11 cellular contexts compared by ENCODE assay signal in genomic region chr10:132788180-132788830, GRCh38. TPM values are rescaled to one million over a fixed set of nuclear protein-coding genes. Genes with fewer than 3 reads are reported as not detected.
DNase-seq lines count a peak whose midpoint lies in the region; ATAC-seq and TF ChIP-seq lines count a peak whose summit lies in the region.
"Had no signal": no experiment of that assay in that cellular context is flagged by ENCODE, and none has a peak within 500 bp of the region (broad histone marks: within the 10 kb centered on the region; RNA-seq: fewer than 3 reads in every experiment).

No MANE protein-coding gene starts in this region.

- peaks cover 90% of the 10 kb centered on the region for H3K27me3 ChIP-seq in left ventricle myocardium inferior (ENCODE audit: low read depth)
- H3K27me3 ChIP-seq in colonic mucosa = peaks cover 63% of the 10 kb centered on the region
- H3K27me3 ChIP-seq in vagina = peaks cover 5% of the 10 kb centered on the region

- H3K36me3 ChIP-seq in left ventricle myocardium inferior = peaks cover 7% of the 10 kb centered on the region
- H3K36me3 ChIP-seq in colonic mucosa = no peaks in the 10 kb centered on the region
- H3K36me3 ChIP-seq in vagina = no peaks in the 10 kb centered on the region

- ATAC-seq in Right ventricle myocardium inferior = no peak
- no peak for ATAC-seq in HG02981 (IDR thresholded peaks at IDR 0.05; ENCODE audit: unreplicated experiment)
- no peak for ATAC-seq in HG03469 (IDR thresholded peaks at IDR 0.05; ENCODE audit: unreplicated experiment)

- H3K27ac Mint-ChIP-seq in activated T-helper 2 cell treated with anti-CD3 and anti-CD28 coated beads, Interferon-gamma antibody, Interleukin-2, Interleukin-4, amounts not matched to agents 10 μg/mL and 5 μg/mL and 100 μg/mL, durations not matched to agents 14 hours and 24 hours and 36 hours = no peak overlapping the region
- H3K27ac Mint-ChIP-seq: activated CD4-positive, alpha-beta T cell treated with anti-CD3 and anti-CD28 coated beads, Interleukin-2, amount 10 ng/mL, durations not matched to agents 7 days and 5 days; CD4-positive, CD25-positive, alpha-beta regulatory T cell; dendritic cell treated with granulocyte-macrophage colony-stimulating factor and Interleukin-4, amounts not matched to agents 40 ng/mL and 50 ng/mL, for 4 days had no signal

- H3K27ac ChIP-seq in left ventricle myocardium inferior (replicated peaks) (no peak overlapping the region), colonic mucosa (no peak overlapping the region), vagina (no peak overlapping the region)

- no peak for DNase-seq in left ventricle myocardium inferior
- DNase-seq in Right ventricle myocardium inferior (ENCODE audit: missing footprints) = no peak
- no peak for DNase-seq in colonic mucosa
- peak; percentile 18 for DNase-seq in kidney glomerular epithelial cell (lab: John Stamatoyannopoulos, UW)
- DNase-seq in vagina (ENCODE audit: extremely low spot score in 2 of 2) = no peak
- DNase-seq in activated T-helper 2 cell treated with anti-CD3 and anti-CD28 coated beads, Interferon-gamma antibody, Interleukin-2, Interleukin-4, amounts not matched to agents 10 μg/mL and 5 μg/mL and 100 μg/mL, durations not matched to agents 14 hours and 24 hours and 36 hours (ENCODE audit: low spot score) = no peak
- DNase-seq: activated CD4-positive, alpha-beta T cell treated with anti-CD3 and anti-CD28 coated beads, Interleukin-2, amount 10 ng/mL, durations not matched to agents 7 days and 5 days; CD4-positive, CD25-positive, alpha-beta regulatory T cell had no signal

- intact Hi-C loops in left ventricle myocardium inferior (cut with micrococcal nuclease) = no loop called here
- intact Hi-C loops in Right ventricle myocardium inferior (cut with DNase I) = loop anchor here (10.0 kb wide), 1 partner anchor 134 kb away; no protein-coding TSS in a partner anchor
- intact Hi-C loops in colonic mucosa (cut with DNase I) = loop anchor here (1.0 kb wide), 1 partner anchor 134 kb away; no protein-coding TSS in a partner anchor
- intact Hi-C loops in vagina (cut with DNase I) = no loop called here
- intact Hi-C loops in activated T-helper 2 cell treated with anti-CD3 and anti-CD28 coated beads, Interferon-gamma antibody, Interleukin-2, Interleukin-4, amounts not matched to agents 10 μg/mL and 5 μg/mL and 100 μg/mL, durations not matched to agents 14 hours and 24 hours and 36 hours (cut with micrococcal nuclease) = loop anchor here (10.0 kb wide), 2 partner anchors 446 to 736 kb away; partner anchors contain the start of genes CYP2E1, UTF1 and VENTX

- H3K4me1 Mint-ChIP-seq in activated T-helper 2 cell treated with anti-CD3 and anti-CD28 coated beads, Interferon-gamma antibody, Interleukin-2, Interleukin-4, amounts not matched to agents 10 μg/mL and 5 μg/mL and 100 μg/mL, durations not matched to agents 14 hours and 24 hours and 36 hours (ENCODE audit: low read depth) = no peaks in the 10 kb centered on the region
- H3K4me1 Mint-ChIP-seq: activated CD4-positive, alpha-beta T cell treated with anti-CD3 and anti-CD28 coated beads, Interleukin-2, amount 10 ng/mL, durations not matched to agents 7 days and 5 days had no signal

- H3K4me3 ChIP-seq in left ventricle myocardium inferior (peak overlapping the region; percentile 11), colonic mucosa (no peak overlapping the region), vagina (no peak overlapping the region)

- peak; percentile 25 for TF ChIP-seq CTCF in left ventricle myocardium inferior (IDR thresholded peaks at IDR 0.05; ENCODE audit: borderline replicate concordance)
- TF ChIP-seq CTCF in colonic mucosa (IDR thresholded peaks at IDR 0.05) = peak; percentile 17
- no peak for TF ChIP-seq CTCF in vagina (IDR thresholded peaks at IDR 0.05)

- no peak overlapping the region for H3K9ac ChIP-seq in colonic mucosa (ENCODE audit: low read depth in 2 of 2, low read length in 2 of 2)

- peaks cover 4% of the 10 kb centered on the region for H3K36me3 Mint-ChIP-seq in activated T-helper 2 cell treated with anti-CD3 and anti-CD28 coated beads, Interferon-gamma antibody, Interleukin-2, Interleukin-4, amounts not matched to agents 10 μg/mL and 5 μg/mL and 100 μg/mL, durations not matched to agents 14 hours and 24 hours and 36 hours (ENCODE audit: low read depth)
- H3K36me3 Mint-ChIP-seq: CD4-positive, CD25-positive, alpha-beta regulatory T cell had no signal

- H3K9me3 ChIP-seq in left ventricle myocardium inferior (replicated peaks) (no peaks in the 10 kb centered on the region), colonic mucosa (no peaks in the 10 kb centered on the region), vagina (no peaks in the 10 kb centered on the region)

- H3K4me1 ChIP-seq in left ventricle myocardium inferior = peaks cover 43% of the 10 kb centered on the region
- H3K4me1 ChIP-seq in colonic mucosa = peaks cover 12% of the 10 kb centered on the region
- peaks cover 22% of the 10 kb centered on the region for H3K4me1 ChIP-seq in vagina

- no peaks in the 10 kb centered on the region for H3K9me3 Mint-ChIP-seq in activated T-helper 2 cell treated with anti-CD3 and anti-CD28 coated beads, Interferon-gamma antibody, Interleukin-2, Interleukin-4, amounts not matched to agents 10 μg/mL and 5 μg/mL and 100 μg/mL, durations not matched to agents 14 hours and 24 hours and 36 hours
- H3K9me3 Mint-ChIP-seq: activated CD4-positive, alpha-beta T cell treated with anti-CD3 and anti-CD28 coated beads, Interleukin-2, amount 10 ng/mL, durations not matched to agents 7 days and 5 days; dendritic cell treated with granulocyte-macrophage colony-stimulating factor and Interleukin-4, amounts not matched to agents 40 ng/mL and 50 ng/mL, for 4 days had no signal

- peaks cover 17% of the 10 kb centered on the region for H3K27me3 Mint-ChIP-seq in activated T-helper 2 cell treated with anti-CD3 and anti-CD28 coated beads, Interferon-gamma antibody, Interleukin-2, Interleukin-4, amounts not matched to agents 10 μg/mL and 5 μg/mL and 100 μg/mL, durations not matched to agents 14 hours and 24 hours and 36 hours (ENCODE audit: low read depth)

- H3K4me3 Mint-ChIP-seq in activated T-helper 2 cell treated with anti-CD3 and anti-CD28 coated beads, Interferon-gamma antibody, Interleukin-2, Interleukin-4, amounts not matched to agents 10 μg/mL and 5 μg/mL and 100 μg/mL, durations not matched to agents 14 hours and 24 hours and 36 hours (ENCODE audit: low read depth) = no peak overlapping the region
- H3K4me3 Mint-ChIP-seq: activated CD4-positive, alpha-beta T cell treated with anti-CD3 and anti-CD28 coated beads, Interleukin-2, amount 10 ng/mL, durations not matched to agents 7 days and 5 days; CD4-positive, CD25-positive, alpha-beta regulatory T cell; dendritic cell treated with granulocyte-macrophage colony-stimulating factor and Interleukin-4, amounts not matched to agents 40 ng/mL and 50 ng/mL, for 4 days had no signal

- TF ChIP-seq POLR2A in vagina (IDR thresholded peaks at IDR 0.05) = no peak

RNA-seq across cellular contexts. Expression of gene NKX6-2, which starts 2.4 kb away (rescaled TPM):
- total RNA-seq in left ventricle myocardium inferior (not detected), Right ventricle myocardium inferior (not detected), colonic mucosa (not detected), vagina (0.49 TPM)
- total RNA-seq in activated T-helper 2 cell treated with anti-CD3 and anti-CD28 coated beads, Interferon-gamma antibody, Interleukin-2, Interleukin-4, amounts not matched to agents 10 μg/mL and 5 μg/mL and 100 μg/mL, durations not matched to agents 14 hours and 24 hours and 36 hours = not detected in 2 replicates
- total RNA-seq: activated CD4-positive, alpha-beta T cell treated with anti-CD3 and anti-CD28 coated beads, Interleukin-2, amount 10 ng/mL, durations not matched to agents 7 days and 5 days; CD4-positive, CD25-positive, alpha-beta regulatory T cell had no signal

Comparison
In these comparisons a context has a peak if more than half of its experiments do, and no peak if none do; other contexts are left out.
1. intact Hi-C loops: an anchor here in Right ventricle myocardium inferior (10.0 kb wide), colonic mucosa (1.0 kb wide) and activated T-helper 2 cell treated with anti-CD3 and anti-CD28 coated beads, Interferon-gamma antibody, Interleukin-2, Interleukin-4, amounts not matched to agents 10 μg/mL and 5 μg/mL and 100 μg/mL, durations not matched to agents 14 hours and 24 hours and 36 hours (10.0 kb wide); none called in left ventricle myocardium inferior and vagina.
2. CTCF ChIP-seq: peak in left ventricle myocardium inferior (single experiment) and colonic mucosa (single experiment); none in vagina (0 of 3).